ENCODE assay signal across 27 cellular contexts in the genomic region with DNA sequence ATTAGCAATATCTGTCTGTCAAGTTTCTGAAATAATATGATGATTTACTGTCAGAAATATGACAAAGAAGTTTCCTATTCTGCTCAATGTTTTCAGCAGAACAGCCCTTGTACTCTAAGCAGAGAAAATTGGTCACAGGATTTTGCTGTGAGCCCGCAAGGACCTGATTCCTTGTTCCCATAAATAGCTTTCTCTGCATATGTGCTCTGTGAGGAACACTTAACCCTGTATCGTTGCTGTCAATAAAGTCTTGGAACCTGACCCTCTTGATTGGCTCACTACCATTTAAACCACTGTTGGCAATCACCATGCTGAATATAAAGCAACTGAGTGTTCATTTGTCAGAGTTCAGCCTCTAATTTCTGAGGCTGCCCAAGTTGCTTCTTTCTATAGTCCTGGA.
"Had no signal": no experiment of that assay in that cellular context is flagged by ENCODE, and none has a peak within 500 bp of the region (broad histone marks: within the 10 kb centered on the region; RNA-seq: fewer than 3 reads in every experiment).

No MANE protein-coding gene starts in this region.

- H3K27ac Mint-ChIP-seq: naive thymus-derived CD4-positive, alpha-beta T cell; natural killer cell treated with Interleukin-12 subunit alpha and Interleukin-12 subunit beta and Interleukin-15 and Interleukin-18, amount 100 ng/mL, for 72 hours; stimulated activated naive B cell treated with anti-CD40 and anti-IgM and Interleukin-4, amounts not matched to agents 10 μg/mL and 1 μg/mL and 100 μg/mL, for 72 hours had no signal

- H3K4me1 ChIP-seq: pancreas, psoas muscle, stomach, testis, thyroid gland, transverse colon, upper lobe of left lung had no signal

- H3K9me3 ChIP-seq: heart right ventricle, mucosa of descending colon, pancreas, psoas muscle, stomach, testis, thyroid gland, transverse colon, upper lobe of left lung had no signal

- ATAC-seq: left lobe of liver; mucosa of descending colon; naive thymus-derived CD4-positive, alpha-beta T cell; natural killer cell treated with Interleukin-12 subunit alpha and Interleukin-12 subunit beta and Interleukin-15 and Interleukin-18, amount 100 ng/mL, for 72 hours; pancreas; sciatic nerve; stimulated activated naive B cell treated with anti-CD40 and anti-IgM and Interleukin-4, amounts not matched to agents 10 μg/mL and 1 μg/mL and 100 μg/mL, for 72 hours; stimulated activated naive CD8-positive, alpha-beta T cell treated with anti-CD3 and anti-CD28 coated beads, Interleukin-15, Interleukin-2, amounts not matched to agents 100 U/mL and 50 U/mL, for 24 hours had no signal

- H3K4me2 ChIP-seq: hepatocyte had no signal

- H3K36me3 ChIP-seq: heart right ventricle, pancreas, stomach, thyroid gland, transverse colon, upper lobe of left lung had no signal

- H3K4me1 Mint-ChIP-seq: neural crest cell; stimulated activated naive B cell treated with anti-CD40 and anti-IgM and Interleukin-4, amounts not matched to agents 10 μg/mL and 1 μg/mL and 100 μg/mL, for 72 hours had no signal

- H3K27ac ChIP-seq: heart right ventricle, hepatocyte, pancreas, psoas muscle, skin epidermis, stomach, testis, thyroid gland, transverse colon, upper lobe of left lung had no signal

- H3K79me2 ChIP-seq: hepatocyte had no signal

- H3K27me3 ChIP-seq: pancreas, testis, thyroid gland, transverse colon, upper lobe of left lung had no signal

- DNase-seq: glutamatergic neuron; heart right ventricle; islet precursor cell; midbrain; mucosa of descending colon; naive thymus-derived CD4-positive, alpha-beta T cell; nucleus accumbens; pancreas; psoas muscle; stimulated activated CD4-positive, alpha-beta T cell treated with anti-CD3 and anti-CD28 coated beads, Interleukin-12 subunit alpha, Interleukin-12 subunit beta, amount 100 ng/mL, for 4 hours; stimulated activated CD4-positive, alpha-beta T cell treated with anti-CD3 and anti-CD28 coated beads, Interleukin-15, amount 100 ng/mL, for 24 hours; stimulated activated CD4-positive, alpha-beta T cell treated with anti-CD3 and anti-CD28 coated beads, Interleukin-2, amount 100 ng/mL, for 24 hours; stimulated activated CD4-positive, alpha-beta T cell treated with anti-CD3 and anti-CD28 coated beads, Interleukin-4, amount 100 ng/mL, for 1 hour; stimulated activated naive B cell treated with anti-CD40 and anti-IgM and Interleukin-4, amounts not matched to agents 10 μg/mL and 1 μg/mL and 100 μg/mL, for 72 hours; stimulated activated naive CD8-positive, alpha-beta T cell treated with anti-CD3 and anti-CD28 coated beads, Interleukin-15, Interleukin-2, amounts not matched to agents 100 U/mL and 50 U/mL, for 24 hours; stomach; testis; thyroid gland; transverse colon; upper lobe of left lung had no signal

- H3K9me3 Mint-ChIP-seq: natural killer cell treated with Interleukin-12 subunit alpha and Interleukin-12 subunit beta and Interleukin-15 and Interleukin-18, amount 100 ng/mL, for 72 hours had no signal

- H3K4me3 Mint-ChIP-seq: naive thymus-derived CD4-positive, alpha-beta T cell; natural killer cell treated with Interleukin-12 subunit alpha and Interleukin-12 subunit beta and Interleukin-15 and Interleukin-18, amount 100 ng/mL, for 72 hours; neural crest cell; stimulated activated naive B cell treated with anti-CD40 and anti-IgM and Interleukin-4, amounts not matched to agents 10 μg/mL and 1 μg/mL and 100 μg/mL, for 72 hours had no signal

- H3K4me3 ChIP-seq: heart right ventricle, hepatocyte, lung, mucosa of descending colon, pancreas, psoas muscle, skin epidermis, stomach, testis, thyroid gland, transverse colon, upper lobe of left lung had no signal

- H2AFZ ChIP-seq: hepatocyte had no signal

- H3K36me3 Mint-ChIP-seq: natural killer cell treated with Interleukin-12 subunit alpha and Interleukin-12 subunit beta and Interleukin-15 and Interleukin-18, amount 100 ng/mL, for 72 hours; stimulated activated naive B cell treated with anti-CD40 and anti-IgM and Interleukin-4, amounts not matched to agents 10 μg/mL and 1 μg/mL and 100 μg/mL, for 72 hours had no signal
